12 cellular contexts compared by ENCODE assay signal in genomic region chr22:21447694-21448402, GRCh38. TPM values are rescaled to one million over a fixed set of nuclear protein-coding genes. Genes with fewer than 3 reads are reported as not detected.
A peak's percentile ranks its signal among the peaks of the same experiment; 100 is the strongest.
DNase-seq lines count a peak whose midpoint lies in the region; ATAC-seq and TF ChIP-seq lines count a peak whose summit lies in the region.
"Had no signal": no experiment of that assay in that cellular context is flagged by ENCODE, and none has a peak within 500 bp of the region (broad histone marks: within the 10 kb centered on the region; RNA-seq: fewer than 3 reads in every experiment).

No MANE protein-coding gene starts in this region.

- H3K4me1 ChIP-seq in Loucy (ENCODE audit: insufficient read depth, low read length, poor library complexity, severe bottlenecking): no peaks in the 10 kb centered on the region

- no peaks in the 10 kb centered on the region for H3K9me2 ChIP-seq in Loucy (replicated peaks; ENCODE audit: low read depth, low read length)

- H3K36me3 ChIP-seq in Loucy (ENCODE audit: insufficient read depth, low read length): peaks cover 55% of the 10 kb centered on the region; the same call in 1 of the 2 replicates

- peaks cover 4% of the 10 kb centered on the region for H3K27me3 Mint-ChIP-seq in endothelial cell (ENCODE audit: unreplicated experiment)
- H3K27me3 Mint-ChIP-seq in progenitor cell of endocrine pancreas: no peaks in the 10 kb centered on the region

- no peak overlapping the region for H3K4me2 ChIP-seq in Loucy (ENCODE audit: low read depth, low read length, poor library complexity, severe bottlenecking)
- H3K4me2 ChIP-seq: PC-9 had no signal

- no peak overlapping the region for H2AFZ ChIP-seq in Loucy (ENCODE audit: low read length)
- H2AFZ ChIP-seq: PC-9 had no signal

- H3K4me1 Mint-ChIP-seq in endothelial cell (ENCODE audit: unreplicated experiment): no peaks in the 10 kb centered on the region
- no peaks in the 10 kb centered on the region for H3K4me1 Mint-ChIP-seq in progenitor cell of endocrine pancreas (ENCODE audit: low read depth)

- H3K27ac Mint-ChIP-seq in endothelial cell (ENCODE audit: unreplicated experiment) (no peak overlapping the region), progenitor cell of endocrine pancreas (no peak overlapping the region)

- peaks cover 4% of the 10 kb centered on the region for H3K36me3 Mint-ChIP-seq in endothelial cell (ENCODE audit: low read depth, unreplicated experiment)
- peaks cover 3% of the 10 kb centered on the region for H3K36me3 Mint-ChIP-seq in progenitor cell of endocrine pancreas (ENCODE audit: insufficient read depth)

- no peaks in the 10 kb centered on the region for H3K9me3 Mint-ChIP-seq in endothelial cell (ENCODE audit: unreplicated experiment)
- no peaks in the 10 kb centered on the region for H3K9me3 Mint-ChIP-seq in progenitor cell of endocrine pancreas (ENCODE audit: low read depth)
- H3K9me3 Mint-ChIP-seq: nephron had no signal

- peaks cover 5% of the 10 kb centered on the region for H4K20me1 ChIP-seq in Loucy (ENCODE audit: insufficient read depth, low read length, poor library complexity, severe bottlenecking)

- ATAC-seq in HG02885 (IDR thresholded peaks at IDR 0.05; ENCODE audit: poor library complexity, unreplicated experiment) (no peak), GM18520 (IDR thresholded peaks at IDR 0.05; ENCODE audit: unreplicated experiment) (no peak)
- ATAC-seq: heart left ventricle had no signal

- H3F3A ChIP-seq in Loucy (ENCODE audit: low read depth): no peaks in the 10 kb centered on the region

- H3K4me3 Mint-ChIP-seq in endothelial cell (ENCODE audit: unreplicated experiment) (peak overlapping the region; percentile 42), progenitor cell of endocrine pancreas (ENCODE audit: low read depth) (no peak overlapping the region)
- H3K4me3 Mint-ChIP-seq: nephron had no signal

- H3K27me3 ChIP-seq in Loucy (ENCODE audit: insufficient read depth, low read length, poor library complexity, severe bottlenecking): no peaks in the 10 kb centered on the region
- H3K27me3 ChIP-seq: heart left ventricle had no signal

- no peak for DNase-seq in GM12865 (ENCODE audit: low read depth)
- peak; percentile 10 for DNase-seq in endothelial cell (ENCODE audit: low spot score)
- no peak for DNase-seq in progenitor cell of endocrine pancreas (ENCODE audit: low spot score, unreplicated experiment)
- no peak for DNase-seq in activated gamma-delta T cell (lab: John Stamatoyannopoulos, UW)
- no peak for DNase-seq in GM19238 (ENCODE audit: insufficient read length, low spot score)
- DNase-seq: NCI-H1105 treated with DMSO at 0.1 percent for 48 hours, PC-9 had no signal

- H3K4me3 ChIP-seq in GM12865 (ENCODE audit: low read depth, low read length) (no peak overlapping the region), Loucy (ENCODE audit: low read length, poor library complexity, severe bottlenecking) (no peak overlapping the region)
- H3K4me3 ChIP-seq: heart left ventricle, PC-9 had no signal

- no peaks in the 10 kb centered on the region for H3K9me3 ChIP-seq in Loucy (ENCODE audit: insufficient read depth, low read depth, low read length)
- H3K9me3 ChIP-seq: heart left ventricle had no signal

- H3K79me2 ChIP-seq in Loucy (ENCODE audit: insufficient read depth, low read length): peaks cover 4% of the 10 kb centered on the region; the same call in 1 of the 2 replicates

- H3K9ac ChIP-seq in Loucy (ENCODE audit: low read depth, low read length, poor library complexity, severe bottlenecking): no peak overlapping the region

- TF ChIP-seq CTCF in GM12865 (IDR thresholded peaks at IDR 0.05; ENCODE audit: insufficient read depth, low read depth, low read length, missing control alignments) (peak; percentile 7), Loucy (conservative IDR thresholded peaks at IDR 0.05; ENCODE audit: low read length) (peak; percentile 48), endothelial cell (IDR thresholded peaks at IDR 0.05; ENCODE audit: unreplicated experiment) (no peak), progenitor cell of endocrine pancreas (IDR thresholded peaks at IDR 0.05; ENCODE audit: unreplicated experiment) (peak; percentile 7)

RNA-seq across cellular contexts. Expression of gene TMEM191C, which starts 19.3 kb away (rescaled TPM):
- total RNA-seq in endothelial cell (ENCODE audit: unreplicated experiment) (0.92 TPM), progenitor cell of endocrine pancreas (4.1 and 5.1 TPM in 2 replicates)

RNA-seq across cellular contexts. Expression of gene HIC2, which starts 30.7 kb away (rescaled TPM):
- total RNA-seq in endothelial cell (ENCODE audit: unreplicated experiment) (23.5 TPM), progenitor cell of endocrine pancreas (40.8 and 43.9 TPM in 2 replicates)
